ENCODE assay signal across 10 cellular contexts in the genomic region with DNA sequence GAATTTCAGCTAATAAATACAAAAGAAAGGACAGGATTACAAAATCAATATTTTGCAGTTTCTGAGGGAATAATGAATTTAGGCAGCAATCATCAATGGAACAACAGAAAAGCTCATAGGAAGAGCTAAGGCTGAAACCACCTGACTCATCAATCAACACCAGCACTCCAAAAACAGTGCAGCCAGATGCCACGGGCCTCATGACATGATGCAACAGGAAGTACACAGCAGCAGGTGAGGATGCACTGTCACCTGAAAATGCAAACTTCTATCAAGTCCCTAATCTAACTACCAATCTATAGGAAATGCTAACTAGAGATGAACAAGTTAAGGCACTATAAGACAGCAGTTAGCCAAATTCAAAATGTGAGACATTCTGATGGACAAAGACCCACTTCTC. TPM values are rescaled to one million over a fixed set of nuclear protein-coding genes. Genes with fewer than 3 reads are reported as not detected.
A peak's percentile ranks its signal among the peaks of the same experiment; 100 is the strongest.
DNase-seq lines count a peak whose midpoint lies in the region; ATAC-seq, FAIRE-seq and TF ChIP-seq lines count a peak whose summit lies in the region.
"Had no signal": no experiment of that assay in that cellular context is flagged by ENCODE, and none has a peak within 500 bp of the region (broad histone marks: within the 10 kb centered on the region; RNA-seq: fewer than 3 reads in every experiment).

No MANE protein-coding gene starts in this region.

- CTCF ChIA-PET in HepG2 (lab: Yijun Ruan, JAX; ENCODE audit: low intra/inter-chr PET ratio, low total read pairs): no interaction called here

- DNase-seq in NCI-H345 (lab: John Stamatoyannopoulos, UW): peak; percentile 3
- no peak for DNase-seq in NCI-H345 treated with DMSO at 0.1 percent for 48 hours (lab: John Stamatoyannopoulos, UW; ENCODE audit: unreplicated experiment)
- DNase-seq in NCI-H2171 (lab: John Stamatoyannopoulos, UW): peak; percentile 54
- DNase-seq in activated T-helper 1 cell treated with Interleukin-2 at 50 U/mL for 16 hours (ENCODE audit: low read depth): peak; percentile 8
- DNase-seq in HepG2 (ENCODE audit: low spot score): no peak
- no peak for DNase-seq in nucleus accumbens (lab: John Stamatoyannopoulos, UW)
- DNase-seq in amygdala (lab: John Stamatoyannopoulos, UW): no peak
- DNase-seq in globus pallidus (ENCODE audit: low spot score): no peak
- DNase-seq: GF-D8, WERI-Rb-1 had no signal

- ATAC-seq in HepG2: no peak

- no peak overlapping the region for H3K9ac ChIP-seq in HepG2 (ENCODE audit: insufficient read depth, low read depth, low read length)

- no peak for FAIRE-seq in HepG2 (lab: Jason Lieb, UNC)

- H3K4me3 ChIP-seq in HepG2 (replicated peaks in 1 of 3; ENCODE audit: insufficient read depth in 1 of 3, low read depth in 2 of 3, low read length in 3 of 3): no peak overlapping the region

- peaks cover 16 to 56% of the 10 kb centered on the region in 2 experiments; a peak in 4 of 5 replicates for H3K36me3 ChIP-seq in HepG2 (replicated peaks in 1 of 2; ENCODE audit: control insufficient read depth in 1 of 2, insufficient read depth in 2 of 2, low read length in 2 of 2)

- peaks cover 14% of the 10 kb centered on the region for H3K4me1 ChIP-seq in HepG2 (ENCODE audit: insufficient read depth, low read length)

- 92% methylated on average over 1 of the region's 1 CpG for WGBS in HepG2 (ENCODE audit: low lambda C conversion rate)

- no peak overlapping the region for H2AFZ ChIP-seq in HepG2 (ENCODE audit: low read length)

- TF ChIP-seq RAD21 in HepG2 (CRISPR knock-in tag; IDR thresholded peaks at IDR 0.05): no peak

- H3K79me2 ChIP-seq in HepG2 (ENCODE audit: insufficient read depth, low read length): no peaks in the 10 kb centered on the region

- H3K4me2 ChIP-seq in HepG2 (ENCODE audit: low read depth, low read length): no peak overlapping the region

- TF ChIP-seq CTCF in HepG2 (CRISPR knock-in tag; IDR thresholded peaks at IDR 0.05): no peak

- in situ Hi-C loops in HepG2 (cut with HindIII; ENCODE audit: extremely low pct_ligation_motif_present, low pct_unique_long_range_greater_than_20kb): no loop called here

- no peaks in the 10 kb centered on the region for H4K20me1 ChIP-seq in HepG2 (ENCODE audit: insufficient read depth, low read length)

- BruUV-seq in HepG2 (replicated peaks; lab: Mats Ljungman, UMichigan): no TSS peak

- intact Hi-C loops in HepG2 (cut with micrococcal nuclease; ENCODE audit: unreplicated experiment): no loop called here

- no peak for TF ChIP-seq POLR2A in HepG2 (IDR thresholded peaks at IDR 0.05; ENCODE audit: insufficient read depth in 1 of 2, low read depth in 2 of 2, low read length in 2 of 2)

- no peaks in the 10 kb centered on the region for H3K27me3 ChIP-seq in HepG2 (ENCODE audit: control insufficient read depth in 1 of 2, insufficient read depth in 2 of 2, low read length in 2 of 2)

- POLR2A ChIA-PET in HepG2 (lab: Yijun Ruan, JAX): no interaction called here

- TF ChIP-seq EP300 in HepG2 (IDR thresholded peaks at IDR 0.05; ENCODE audit: low read depth in 2 of 2, low read length in 2 of 2) (no peak), HepG2 (CRISPR knock-in tag; IDR thresholded peaks at IDR 0.05; ENCODE audit: borderline replicate concordance) (no peak)

- no peaks in the 10 kb centered on the region for H3K9me3 ChIP-seq in HepG2 (ENCODE audit: low read length)

- H3K27ac ChIP-seq in HepG2 (ENCODE audit: extremely low read length, insufficient read depth, low read length): no peak overlapping the region
- H3K27ac ChIP-seq: WERI-Rb-1 had no signal

TF ChIP-seq in HepG2, 621 proteins besides CTCF, POLR2A, EP300 and RAD21:
- no peak for TF ChIP-seq ZNF563 (CRISPR knock-in tag; IDR thresholded peaks at IDR 0.05)
- peak; percentile 22; the same call in 1 of the 2 replicates for TF ChIP-seq FOSL2 (CRISPR knock-in tag; IDR thresholded peaks at IDR 0.05)
- TF ChIP-seq, protein P1, sequence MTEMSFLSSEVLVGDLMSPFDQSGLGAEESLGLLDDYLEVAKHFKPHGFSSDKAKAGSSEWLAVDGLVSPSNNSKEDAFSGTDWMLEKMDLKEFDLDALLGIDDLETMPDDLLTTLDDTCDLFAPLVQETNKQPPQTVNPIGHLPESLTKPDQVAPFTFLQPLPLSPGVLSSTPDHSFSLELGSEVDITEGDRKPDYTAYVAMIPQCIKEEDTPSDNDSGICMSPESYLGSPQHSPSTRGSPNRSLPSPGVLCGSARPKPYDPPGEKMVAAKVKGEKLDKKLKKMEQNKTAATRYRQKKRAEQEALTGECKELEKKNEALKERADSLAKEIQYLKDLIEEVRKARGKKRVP (CRISPR knock-in tag; IDR thresholded peaks at IDR 0.05): peak in 1 of 2 experiments; percentile 65; a peak in 1 of 4 replicates
- TF ChIP-seq MAFK (conservative IDR thresholded peaks at IDR 0.05 in 1 of 2, IDR thresholded peaks at IDR 0.05 in 1 of 2; ENCODE audit: low read length in 2 of 2): peak in 1 of 2 experiments; percentile 33; a peak in 1 of 4 replicates

RNA-seq across cellular contexts. Expression of a gene that starts 21.7 kb away (rescaled TPM):
- total RNA-seq in HepG2 (2016; rRNA removed; fragmentation: Illumina TruSeq; extraction: Trizol): 28.1 and 49.8 TPM in 2 replicates
- 2.4 and 2.7 TPM in 2 replicates for total RNA-seq in HepG2 (2016; cell fraction: cytosol; rRNA removed; fragmentation: Illumina TruSeq; extraction: Trizol; ENCODE audit: low read depth)
- 24.8 and 48.3 TPM in 2 replicates for total RNA-seq in HepG2 (2016; cell fraction: insoluble cytoplasmic fraction; rRNA removed; fragmentation: Illumina TruSeq; extraction: Trizol)
- 7.4 and 9.1 TPM in 2 replicates for total RNA-seq in HepG2 (2016; cell fraction: membrane; rRNA removed; fragmentation: Illumina TruSeq; extraction: Trizol)
- 53.7 and 57.7 TPM in 2 replicates for total RNA-seq in HepG2 (2016; cell fraction: nucleus; rRNA removed; fragmentation: Illumina TruSeq; extraction: Trizol)
- polyA plus RNA-seq in HepG2 (2011; rRNA removed): 51.0 and 56.7 TPM in 2 replicates
- 33.1 and 51.2 TPM in 2 replicates for polyA plus RNA-seq in HepG2 (2011; cell fraction: cytosol; rRNA removed)
- 14.3 and 18.8 TPM in 2 replicates for polyA plus RNA-seq in HepG2 (2011; cell fraction: nucleus; rRNA removed)
- 41.6 and 43.2 TPM in 2 replicates for polyA plus RNA-seq in HepG2 (2012)
- 1.2 and 1.5 TPM in 2 replicates for polyA plus RNA-seq in HepG2 (2016; cell fraction: cytosol; fragmentation: Illumina TruSeq; extraction: Trizol; ENCODE audit: low read depth)
- 15.9 and 16.5 TPM in 2 replicates for polyA plus RNA-seq in HepG2 (2016; cell fraction: insoluble cytoplasmic fraction; fragmentation: Illumina TruSeq; extraction: Trizol; ENCODE audit: low read depth)
- polyA plus RNA-seq in HepG2 (2016; cell fraction: membrane; fragmentation: Illumina TruSeq; extraction: Trizol; ENCODE audit: low read depth): 2.6 and 3.8 TPM in 2 replicates
- polyA plus RNA-seq in HepG2 (2016; cell fraction: nucleus; fragmentation: Illumina TruSeq; extraction: Trizol; ENCODE audit: insufficient read depth, low read depth): 40.9 and 42.8 TPM in 2 replicates
- 133 and 193 TPM in 2 replicates for polyA minus RNA-seq in HepG2 (2011; rRNA and poly(A)+ RNA removed; ENCODE audit: low replicate concordance)
- polyA minus RNA-seq in HepG2 (2011; cell fraction: cytosol; rRNA and poly(A)+ RNA removed): 83.4 and 112 TPM in 2 replicates
- 33.0 and 62.8 TPM in 2 replicates for polyA minus RNA-seq in HepG2 (2011; cell fraction: nucleus; rRNA and poly(A)+ RNA removed)

Comparison
In these comparisons a context has a peak if more than half of its experiments do, and no peak if none do; other contexts are left out.
1. DNase-seq: peak in NCI-H345 (single experiment), NCI-H2171 (single experiment) and activated T-helper 1 cell treated with Interleukin-2 at 50 U/mL for 16 hours (single experiment); none in NCI-H345 treated with DMSO at 0.1 percent for 48 hours (single experiment), HepG2 (single experiment), nucleus accumbens (0 of 56), amygdala (0 of 56) and globus pallidus (single experiment).